Comparison of ENCODE assay signal across 26 cellular contexts in the genomic region with DNA sequence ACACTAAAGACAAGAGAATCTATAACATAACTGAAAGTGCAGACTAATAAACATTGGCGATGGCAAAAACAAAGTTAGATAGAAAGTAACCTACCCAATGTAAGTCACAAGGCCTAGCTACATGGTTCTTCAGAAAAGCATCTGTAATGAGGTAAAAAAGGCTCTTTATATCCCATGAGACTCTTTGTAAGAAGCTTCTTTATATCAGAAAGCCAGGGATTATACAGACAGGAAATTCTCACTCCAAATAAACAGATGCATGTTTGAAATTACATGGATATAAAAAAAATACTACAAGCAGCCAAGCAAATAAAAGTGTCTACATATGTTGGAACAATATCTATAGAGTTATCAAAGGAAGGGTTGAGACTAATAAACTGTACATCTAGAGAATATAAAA.
"Had no signal": no experiment of that assay in that cellular context is flagged by ENCODE, and none has a peak within 500 bp of the region (broad histone marks: within the 10 kb centered on the region; RNA-seq: fewer than 3 reads in every experiment).

No MANE protein-coding gene starts in this region.

- H3K4me1 ChIP-seq: left lung, lower lobe of right lung, neural progenitor cell, parathyroid adenoma, psoas muscle, right lobe of liver, tibial nerve, vagina had no signal

- FAIRE-seq: keratinocyte had no signal

- H3K9me3 ChIP-seq: left lung, lower lobe of right lung, neutrophil, psoas muscle, tibial nerve, vagina had no signal

- H3K27me3 ChIP-seq: left lung, neural progenitor cell, neutrophil, right lobe of liver, tibial nerve, vagina had no signal

- H3K36me3 ChIP-seq: left lung, lower lobe of right lung, neural progenitor cell, neutrophil, right lobe of liver, tibial nerve, vagina had no signal

- H3K4me3 ChIP-seq: left lung, lower lobe of right lung, neural progenitor cell, psoas muscle, right lobe of liver, smooth muscle cell, tibial nerve, vagina had no signal

- DNase-seq: hippocampal formation; kidney glomerular epithelial cell; left colon; left lung; lower lobe of right lung; mammary epithelial cell; mesenchymal stem cell; naive thymus-derived CD8-positive, alpha-beta T cell; nephron progenitor cell; occipital lobe; psoas muscle; right lobe of liver; stimulated activated CD4-positive, alpha-beta T cell treated with anti-CD3 and anti-CD28 coated beads, Interleukin-1b, Interleukin-23, amount 100 ng/mL, for 48 hours; stimulated activated CD4-positive, alpha-beta T cell treated with anti-CD3 and anti-CD28 coated beads, Interleukin-2, amount 100 ng/mL, for 48 hours; stimulated activated CD4-positive, alpha-beta T cell treated with anti-CD3 and anti-CD28 coated beads, Interleukin-4, amount 100 ng/mL, for 4 hours; stimulated activated CD8-positive, alpha-beta memory T cell treated with anti-CD3 and anti-CD28 coated beads, Interleukin-4, amount 100 ng/mL, for 48 hours; stimulated activated naive CD4-positive, alpha-beta T cell treated with Interleukin-2 at 50 U/mL for 16 hours; stimulated activated naive CD8-positive, alpha-beta T cell treated with anti-CD3 and anti-CD28 coated beads, Interleukin-15, amount 100 ng/mL, for 72 hours; substantia nigra had no signal

- H3K27ac ChIP-seq: left lung, lower lobe of right lung, neural progenitor cell, neutrophil, parathyroid adenoma, psoas muscle, right lobe of liver, tibial nerve, vagina had no signal
